ENCODE assay signal across 19 cellular contexts in the genomic region with DNA sequence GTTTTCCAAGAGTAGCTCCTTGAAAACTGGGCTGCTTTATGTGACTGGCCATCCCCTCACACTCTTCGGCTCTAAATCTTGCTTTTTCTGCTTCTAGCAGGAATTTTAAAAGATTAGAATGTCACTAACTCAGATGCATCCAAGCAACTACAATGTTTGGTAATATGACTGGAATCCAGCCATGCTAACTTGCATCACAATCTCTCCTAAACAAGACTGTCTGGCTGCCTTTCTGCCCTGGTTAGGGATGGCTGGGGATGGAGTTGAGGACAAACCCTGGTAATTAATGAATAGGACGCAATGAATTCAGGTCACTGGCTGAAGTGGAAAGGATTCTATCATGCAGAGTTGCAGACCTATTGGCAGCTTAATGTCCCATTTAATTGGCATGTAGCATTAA. TPM values are rescaled to one million over a fixed set of nuclear protein-coding genes. Genes with fewer than 3 reads are reported as not detected.
DNase-seq lines count a peak whose midpoint lies in the region; ATAC-seq and TF ChIP-seq lines count a peak whose summit lies in the region.
"Had no signal": no experiment of that assay in that cellular context is flagged by ENCODE, and none has a peak within 500 bp of the region (broad histone marks: within the 10 kb centered on the region; RNA-seq: fewer than 3 reads in every experiment).

No MANE protein-coding gene starts in this region.

- H3K36me3 ChIP-seq in trophoblast cell (ENCODE audit: control insufficient read depth in 1 of 2, insufficient read depth in 2 of 2, low read length in 2 of 2) = no peaks in the 10 kb centered on the region

- no peak overlapping the region for H3K14ac ChIP-seq in trophoblast cell (ENCODE audit: low read length)

- no peak for TF ChIP-seq CTCF in coronary artery (IDR thresholded peaks at IDR 0.05)

- no peak overlapping the region for H3K18ac ChIP-seq in trophoblast cell (ENCODE audit: low read length)

- WGBS in trophoblast cell (ENCODE audit: extremely low coverage, insufficient coverage, insufficient read length) = no CpG with 5 or more reads among the region's 2 CpGs

- no peak overlapping the region for H2AFZ ChIP-seq in trophoblast cell (ENCODE audit: insufficient read depth, low read length, poor library complexity)
- H2AFZ ChIP-seq: GM23338 had no signal

- no peak overlapping the region for H4K91ac ChIP-seq in trophoblast cell (ENCODE audit: low read depth, low read length)

- H2BK120ac ChIP-seq in trophoblast cell (ENCODE audit: insufficient read depth, low read length, poor library complexity) = no peak overlapping the region

- H3K9me3 ChIP-seq in trophoblast cell (ENCODE audit: insufficient read depth, low read depth, low read length) = peaks cover 1% of the 10 kb centered on the region
- H3K9me3 ChIP-seq: psoas muscle, testis had no signal

- no peak overlapping the region for H2BK5ac ChIP-seq in trophoblast cell (ENCODE audit: low read depth, low read length, poor library complexity)

- H3K27ac ChIP-seq in coronary artery = no peak overlapping the region
- H3K27ac ChIP-seq in trophoblast cell (ENCODE audit: low read depth, low read length) = no peak overlapping the region
- H3K27ac ChIP-seq: KMS-11, psoas muscle, testis had no signal

- no peaks in the 10 kb centered on the region for H3K79me2 ChIP-seq in trophoblast cell (ENCODE audit: control insufficient read depth, insufficient read depth, low read length, poor library complexity)

- no peak overlapping the region for H3K4ac ChIP-seq in trophoblast cell (ENCODE audit: low read depth, low read length)

- H3K79me1 ChIP-seq in trophoblast cell (ENCODE audit: low read length) = no peaks in the 10 kb centered on the region

- no peak overlapping the region for H2BK12ac ChIP-seq in trophoblast cell (ENCODE audit: low read length)

- H3K23ac ChIP-seq in trophoblast cell (ENCODE audit: low read length) = no peak overlapping the region

- H3K4me1 ChIP-seq in trophoblast cell (ENCODE audit: control insufficient read depth in 1 of 2, insufficient read depth in 2 of 2, low read length in 2 of 2) = no peaks in the 10 kb centered on the region
- H3K4me1 ChIP-seq: psoas muscle, testis had no signal

- H3K4me3 ChIP-seq in coronary artery (no peak overlapping the region), trophoblast cell (ENCODE audit: low read depth, low read length) (no peak overlapping the region)
- H3K4me3 ChIP-seq: GM23338, psoas muscle, testis had no signal

- no peak overlapping the region for H2AK5ac ChIP-seq in trophoblast cell (ENCODE audit: low read length)

- peak; percentile 84 for ATAC-seq in left ventricle myocardium superior
- ATAC-seq: CD8-positive, alpha-beta T cell; stimulated activated effector memory CD8-positive, alpha-beta T cell treated with anti-CD3 and anti-CD28 coated beads, Interleukin-12 subunit alpha, Interleukin-12 subunit beta, amount 100 ng/mL, for 72 hours had no signal

- H3K9ac ChIP-seq in trophoblast cell (ENCODE audit: low read length) = no peak overlapping the region
- H3K9ac ChIP-seq: KMS-11 had no signal

- DNase-seq in G401 (ENCODE audit: low spot score) = peak; percentile 8
- peak; percentile 64 for DNase-seq in coronary artery (ENCODE audit: low spot score)
- DNase-seq in left ventricle myocardium superior = no peak
- peak; percentile 12 to 59 for DNase-seq in trophoblast cell
- no peak for DNase-seq in NCI-H774 (lab: John Stamatoyannopoulos, UW)
- no peak for DNase-seq in KG1 (lab: John Stamatoyannopoulos, UW)
- DNase-seq in NCI-H1436 (lab: John Stamatoyannopoulos, UW) = no peak
- no peak for DNase-seq in NCI-H524 (lab: John Stamatoyannopoulos, UW)
- DNase-seq: activated CD4-positive, alpha-beta T cell treated with anti-CD3 and anti-CD28 coated beads, Interleukin-2, amount 10 ng/mL, durations not matched to agents 24 days and 14 days; activated CD8-positive, alpha-beta memory T cell treated with anti-CD3 and anti-CD28 coated beads, Interleukin-2, amount 50 U/mL, for 4 hours; CD8-positive, alpha-beta T cell; central memory CD4-positive, alpha-beta T cell; effector CD8-positive, alpha-beta T cell; NCI-H2029 treated with DMSO at 0.1 percent for 48 hours; psoas muscle; testis had no signal

- no peaks in the 10 kb centered on the region for H3K27me3 ChIP-seq in trophoblast cell (ENCODE audit: insufficient read depth, low read length)
- H3K27me3 ChIP-seq: testis had no signal

- intact Hi-C loops in left ventricle myocardium superior (cut with micrococcal nuclease) = no loop called here

- H4K8ac ChIP-seq in trophoblast cell (ENCODE audit: low read depth, low read length) = no peak overlapping the region

- in situ Hi-C loops in G401 (cut with HindIII; ENCODE audit: low sequenced_read_pairs) = no loop called here

- no peak overlapping the region for H4K12ac ChIP-seq in trophoblast cell (ENCODE audit: low read depth, low read length)

- no peak overlapping the region for H3K4me2 ChIP-seq in trophoblast cell (ENCODE audit: low read length)
- H3K4me2 ChIP-seq: GM23338, KMS-11 had no signal

RNA-seq across cellular contexts. Expression of gene NMNAT3, which starts 21.9 kb away (rescaled TPM):
- not detected in 2 replicates for total RNA-seq in G401 (2014; rRNA removed; shearing (Covaris generic))
- 15.0 TPM for total RNA-seq in left ventricle myocardium superior
- 0.08 and 0.19 TPM in 2 replicates for polyA plus RNA-seq in trophoblast cell (2013)

Comparison
In these comparisons a context has a peak if more than half of its experiments do, and no peak if none do; other contexts are left out.
1. DNase-seq: peak in G401 (single experiment), coronary artery (single experiment) and trophoblast cell (2 of 2); none in left ventricle myocardium superior (single experiment), NCI-H774 (single experiment), KG1 (single experiment), NCI-H1436 (single experiment) and NCI-H524 (0 of 2).
2. RNA of gene NMNAT3, which starts 21.9 kb away (total RNA-seq): 15.0 TPM in left ventricle myocardium superior (single experiment); not detected in G401; every median in the first group is over 10 times any median in the second.